Comparison of ENCODE assay signal across 33 cellular contexts in the genomic region with DNA sequence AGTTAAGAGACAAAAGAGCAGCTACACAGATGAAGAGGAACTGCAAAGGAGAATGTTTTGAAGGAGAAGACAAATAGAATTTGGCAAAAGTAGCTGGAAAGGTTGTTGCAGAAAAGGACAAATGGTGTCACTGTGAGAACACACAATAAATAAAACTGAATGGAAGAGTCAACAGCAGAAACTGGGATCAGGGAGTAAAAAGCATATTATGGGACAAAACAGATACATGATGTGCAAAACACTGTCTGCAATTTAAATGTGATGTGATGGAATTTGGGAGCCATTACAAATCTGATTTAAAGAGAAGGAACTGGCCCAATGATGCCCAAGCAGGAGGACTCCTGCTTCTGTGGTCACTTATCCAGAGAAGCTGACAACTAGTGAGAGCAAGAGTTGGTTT. TPM values are rescaled to one million over a fixed set of nuclear protein-coding genes. Genes with fewer than 3 reads are reported as not detected.
A peak's percentile ranks its signal among the peaks of the same experiment; 100 is the strongest.
DNase-seq lines count a peak whose midpoint lies in the region; ATAC-seq, FAIRE-seq and TF ChIP-seq lines count a peak whose summit lies in the region.
"Had no signal": no experiment of that assay in that cellular context is flagged by ENCODE, and none has a peak within 500 bp of the region (broad histone marks: within the 10 kb centered on the region; RNA-seq: fewer than 3 reads in every experiment).

No MANE protein-coding gene starts in this region.

- FAIRE-seq in GM19239 (lab: Jason Lieb, UNC): peak; percentile 45
- FAIRE-seq: GM18507, TTC549 had no signal

- H3F3A ChIP-seq in smooth muscle cell (ENCODE audit: low read depth): no peaks in the 10 kb centered on the region

- H3K36me3 ChIP-seq in transverse colon: peaks cover 0 to 7% (median 0%) of the 10 kb centered on the region in 4 donors
- no peaks in the 10 kb centered on the region for H3K36me3 ChIP-seq in smooth muscle cell (ENCODE audit: low read depth)
- H3K36me3 ChIP-seq: BE2C, cardiac muscle cell, SJCRH30 had no signal

- CTCF ChIA-PET in activated naive CD4-positive, alpha-beta T cell treated with anti-CD3 and anti-CD28 coated beads for 36 hours (lab: Charles Lee): interaction anchor here (0.6 to 1.2 kb wide), 5 partner anchors 25 to 117 kb away, joined by 3 to 4 read pairs (median 3); no protein-coding TSS in a partner anchor

- H3K27ac Mint-ChIP-seq in activated naive CD4-positive, alpha-beta T cell treated with anti-CD3 and anti-CD28 coated beads for 36 hours: peak overlapping the region; percentile 51
- H3K27ac Mint-ChIP-seq in effector memory CD8-positive, alpha-beta T cell: peak overlapping the region; percentile 0 to 67
- H3K27ac Mint-ChIP-seq in stimulated activated memory B cell treated with anti-CD40 and anti-IgM and Interleukin-4, amounts not matched to agents 10 μg/mL and 1 μg/mL and 100 μg/mL, for 72 hours: peak overlapping the region; percentile 28

- H2AFZ ChIP-seq in smooth muscle cell (ENCODE audit: low read depth): no peak overlapping the region

- H3K9me3 ChIP-seq in transverse colon: no peaks in the 10 kb centered on the region
- H3K9me3 ChIP-seq in smooth muscle cell (replicated peaks; ENCODE audit: low read depth): no peaks in the 10 kb centered on the region
- H3K9me3 ChIP-seq: BE2C, Caco-2, esophagus muscularis mucosa, heart right ventricle, psoas muscle, sigmoid colon, SJCRH30, tibial artery had no signal

- no peak for TF ChIP-seq POLR2A in transverse colon (IDR thresholded peaks at IDR 0.05)

- H3K36me3 Mint-ChIP-seq in activated naive CD4-positive, alpha-beta T cell treated with anti-CD3 and anti-CD28 coated beads for 36 hours (ENCODE audit: low read depth): peaks cover 27% of the 10 kb centered on the region
- peaks cover 70% of the 10 kb centered on the region for H3K36me3 Mint-ChIP-seq in effector memory CD8-positive, alpha-beta T cell (ENCODE audit: insufficient read depth)
- H3K36me3 Mint-ChIP-seq in stimulated activated memory B cell treated with anti-CD40 and anti-IgM and Interleukin-4, amounts not matched to agents 10 μg/mL and 1 μg/mL and 100 μg/mL, for 72 hours: peaks cover 46% of the 10 kb centered on the region

- no peaks in the 10 kb centered on the region for H3K9me3 Mint-ChIP-seq in activated naive CD4-positive, alpha-beta T cell treated with anti-CD3 and anti-CD28 coated beads for 36 hours
- no peaks in the 10 kb centered on the region for H3K9me3 Mint-ChIP-seq in effector memory CD8-positive, alpha-beta T cell
- H3K9me3 Mint-ChIP-seq in stimulated activated memory B cell treated with anti-CD40 and anti-IgM and Interleukin-4, amounts not matched to agents 10 μg/mL and 1 μg/mL and 100 μg/mL, for 72 hours: no peaks in the 10 kb centered on the region

- H3K4me1 Mint-ChIP-seq in activated naive CD4-positive, alpha-beta T cell treated with anti-CD3 and anti-CD28 coated beads for 36 hours (ENCODE audit: low read depth): peaks cover 2% of the 10 kb centered on the region
- peaks cover 7 to 26% of the 10 kb centered on the region in 2 donors for H3K4me1 Mint-ChIP-seq in effector memory CD8-positive, alpha-beta T cell (ENCODE audit: low read depth in 2 of 2)
- H3K4me1 Mint-ChIP-seq in stimulated activated memory B cell treated with anti-CD40 and anti-IgM and Interleukin-4, amounts not matched to agents 10 μg/mL and 1 μg/mL and 100 μg/mL, for 72 hours: peaks cover 14% of the 10 kb centered on the region

- TF ChIP-seq CTCF in transverse colon (IDR thresholded peaks at IDR 0.05) (no peak), smooth muscle cell (IDR thresholded peaks at IDR 0.05; ENCODE audit: borderline replicate concordance, insufficient read depth, poor library complexity, severe bottlenecking) (no peak)

- H3K27ac ChIP-seq in transverse colon: no peak overlapping the region
- H3K27ac ChIP-seq in smooth muscle cell (ENCODE audit: low read depth): no peak overlapping the region
- H3K27ac ChIP-seq: cardiac muscle cell, esophagus muscularis mucosa, foreskin keratinocyte, heart right ventricle, psoas muscle, sigmoid colon, SJCRH30, tibial artery had no signal

- no peak overlapping the region for H3K4me3 Mint-ChIP-seq in activated naive CD4-positive, alpha-beta T cell treated with anti-CD3 and anti-CD28 coated beads for 36 hours
- no peak overlapping the region for H3K4me3 Mint-ChIP-seq in effector memory CD8-positive, alpha-beta T cell
- no peak overlapping the region for H3K4me3 Mint-ChIP-seq in stimulated activated memory B cell treated with anti-CD40 and anti-IgM and Interleukin-4, amounts not matched to agents 10 μg/mL and 1 μg/mL and 100 μg/mL, for 72 hours

- H3K4me1 ChIP-seq in transverse colon (no peaks in the 10 kb centered on the region), smooth muscle cell (ENCODE audit: low read depth) (peaks cover 3% of the 10 kb centered on the region)
- H3K4me1 ChIP-seq: Caco-2, foreskin keratinocyte, heart right ventricle, psoas muscle, sigmoid colon, SJCRH30, tibial artery had no signal

- no peaks in the 10 kb centered on the region for H3K79me2 ChIP-seq in smooth muscle cell (ENCODE audit: low read depth)

- no peak for ATAC-seq in effector memory CD8-positive, alpha-beta T cell (replicated peaks)
- no peak for ATAC-seq in stimulated activated memory B cell treated with anti-CD40 and anti-IgM and Interleukin-4, amounts not matched to agents 10 μg/mL and 1 μg/mL and 100 μg/mL, for 72 hours
- ATAC-seq: foreskin keratinocyte; heart right ventricle; psoas muscle; stimulated activated naive CD8-positive, alpha-beta T cell treated with anti-CD3 and anti-CD28 coated beads, Interleukin-15, Interleukin-2, amounts not matched to agents 100 U/mL and 50 U/mL, for 24 hours had no signal

- H3K4me2 ChIP-seq in smooth muscle cell: no peak overlapping the region

- H3K9ac ChIP-seq in smooth muscle cell (ENCODE audit: low read depth): no peak overlapping the region

- H3K27me3 ChIP-seq in transverse colon (no peaks in the 10 kb centered on the region), smooth muscle cell (ENCODE audit: low read depth) (no peaks in the 10 kb centered on the region)
- H3K27me3 ChIP-seq: BE2C, cardiac muscle cell, esophagus muscularis mucosa, foreskin keratinocyte, heart right ventricle, sigmoid colon, SJCRH30, tibial artery had no signal

- intact Hi-C loops in activated naive CD4-positive, alpha-beta T cell treated with anti-CD3 and anti-CD28 coated beads for 36 hours (cut with micrococcal nuclease): no loop called here
- intact Hi-C loops in transverse colon (cut with DNase I; ENCODE audit: low total_unique reads): no loop called here

- H4K20me1 ChIP-seq in smooth muscle cell (ENCODE audit: low read depth): no peaks in the 10 kb centered on the region

- H3K4me3 ChIP-seq in transverse colon (no peak overlapping the region), smooth muscle cell (no peak overlapping the region)
- H3K4me3 ChIP-seq: cardiac muscle cell, esophagus muscularis mucosa, heart right ventricle, psoas muscle, sigmoid colon, SJCRH30, tibial artery had no signal

- in situ Hi-C loops in transverse colon (cut with MboI; ENCODE audit: low pct_ligation_motif_present in 1 of 4, low pct_unique_long_range_greater_than_20kb in 1 of 4, low sequenced_read_pairs in 3 of 4): no loop called here

- DNase-seq in activated naive CD4-positive, alpha-beta T cell treated with anti-CD3 and anti-CD28 coated beads for 36 hours: no peak
- DNase-seq in activated naive CD4-positive, alpha-beta T cell treated with anti-CD3 and anti-CD28 coated beads, Interleukin-2, amount 50 U/mL, for 16 hours: no peak
- DNase-seq in GM19239 (ENCODE audit: insufficient read length, low spot score): no peak
- no peak for DNase-seq in effector memory CD8-positive, alpha-beta T cell
- DNase-seq in DMS153 (lab: John Stamatoyannopoulos, UW): no peak
- DNase-seq in transverse colon: no peak
- no peak for DNase-seq in smooth muscle cell (lab: John Stamatoyannopoulos, UW; ENCODE audit: unreplicated experiment)
- DNase-seq: activated CD4-positive, CD25-positive, alpha-beta regulatory T cell treated with anti-CD3 and anti-CD28 coated beads, Interleukin-2, amount 50 U/mL, for 72 hours; activated naive CD4-positive, alpha-beta T cell; activated T-cell treated with anti-CD3 and anti-CD28 coated beads, Interleukin-2, amount 50 U/mL, for 48 hours; aorta; BE2C; Caco-2; DMS79 treated with DMSO at 0.1 percent for 48 hours; foreskin keratinocyte; GF-D8; heart right ventricle; NCI-H1417; NCI-H2081 treated with DMSO at 0.1 percent for 48 hours; NCI-H345; NCI-H748 treated with DMSO at 0.1 percent for 48 hours; nucleus accumbens; psoas muscle; sigmoid colon; SJCRH30; stimulated activated CD4-positive, alpha-beta T cell treated with anti-CD3 and anti-CD28 coated beads, Interleukin-15, amount 100 ng/mL, for 24 hours; stimulated activated naive CD8-positive, alpha-beta T cell treated with anti-CD3 and anti-CD28 coated beads, Interleukin-15, Interleukin-2, amounts not matched to agents 100 U/mL and 50 U/mL, for 24 hours; tibial artery had no signal

- TF ChIP-seq EP300 in transverse colon (IDR thresholded peaks at IDR 0.05; ENCODE audit: low read depth): no peak

- no peaks in the 10 kb centered on the region for H3K27me3 Mint-ChIP-seq in activated naive CD4-positive, alpha-beta T cell treated with anti-CD3 and anti-CD28 coated beads for 36 hours (ENCODE audit: low read depth)
- H3K27me3 Mint-ChIP-seq in effector memory CD8-positive, alpha-beta T cell: no peaks in the 10 kb centered on the region
- no peaks in the 10 kb centered on the region for H3K27me3 Mint-ChIP-seq in stimulated activated memory B cell treated with anti-CD40 and anti-IgM and Interleukin-4, amounts not matched to agents 10 μg/mL and 1 μg/mL and 100 μg/mL, for 72 hours

RNA-seq across cellular contexts. Expression of a gene that starts 46.1 kb away (rescaled TPM):
- total RNA-seq in activated naive CD4-positive, alpha-beta T cell treated with anti-CD3 and anti-CD28 coated beads for 36 hours: 10 to 100 TPM; 60.2 to 63.7 TPM
- total RNA-seq in transverse colon: 100 to 1,000 TPM in 1 of 4 donors, 10 to 100 TPM in 3; 71.7 to 108 (median 93.4) TPM
- total RNA-seq in smooth muscle cell: 81.8 and 95.6 TPM in 2 replicates
- 47.1 and 89.8 TPM in 2 replicates for polyA plus RNA-seq in smooth muscle cell
